ENCODE assay signal across 13 cellular contexts in the genomic region with DNA sequence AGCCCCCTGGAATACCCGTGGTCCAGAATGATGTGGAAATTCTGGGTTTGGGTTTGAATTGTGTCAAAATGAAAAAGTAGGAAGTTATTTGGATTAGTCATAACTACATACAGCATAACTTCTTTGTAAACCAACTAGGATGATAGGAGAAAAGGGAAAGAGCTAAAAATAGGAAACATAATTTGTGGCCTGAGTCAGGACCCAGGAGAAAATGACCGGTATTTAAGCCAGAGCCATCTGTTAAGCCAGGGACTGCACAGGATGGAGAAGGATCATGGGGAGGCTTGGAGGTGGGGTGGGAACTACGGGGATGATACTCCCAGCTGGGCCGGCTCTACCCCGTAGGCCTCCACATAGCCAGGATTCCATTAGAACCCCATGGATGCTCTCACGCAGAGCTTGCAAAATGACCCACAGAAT.
A peak's percentile ranks its signal among the peaks of the same experiment; 100 is the strongest.
DNase-seq lines count a peak whose midpoint lies in the region; ATAC-seq and TF ChIP-seq lines count a peak whose summit lies in the region.
"Had no signal": no experiment of that assay in that cellular context is flagged by ENCODE, and none has a peak within 500 bp of the region (broad histone marks: within the 10 kb centered on the region; RNA-seq: fewer than 3 reads in every experiment).

No MANE protein-coding gene starts in this region.

- ATAC-seq in GM18517 (IDR thresholded peaks at IDR 0.05; ENCODE audit: unreplicated experiment): no peak
- ATAC-seq: effector memory CD8-positive, alpha-beta T cell; K562 had no signal

- no peaks in the 10 kb centered on the region; the same call in 1 of the 2 replicates for H3K36me3 ChIP-seq in HUES6 (ENCODE audit: control insufficient read depth, insufficient read depth, low read length)
- peaks cover 28 to 44% of the 10 kb centered on the region in 2 donors for H3K36me3 ChIP-seq in muscle layer of duodenum (ENCODE audit: control insufficient read depth in 1 of 2, insufficient read depth in 2 of 2, low read length in 2 of 2)

- H3K27me3 ChIP-seq in HUES6 (ENCODE audit: control insufficient read depth, insufficient read depth, low read length) (no peaks in the 10 kb centered on the region), muscle layer of duodenum (ENCODE audit: low read depth, low read length) (no peaks in the 10 kb centered on the region)

- no peak for TF ChIP-seq CTCF in AG04449 (IDR thresholded peaks at IDR 0.05; ENCODE audit: insufficient read depth, low read length, missing control alignments)

- no peak overlapping the region for H3K4me3 ChIP-seq in AG04449 (ENCODE audit: low read depth, low read length)
- peak overlapping the region; percentile 23; the same call in 1 of the 2 replicates for H3K4me3 ChIP-seq in HUES6 (ENCODE audit: low read depth, low read length)
- no peak overlapping the region for H3K4me3 ChIP-seq in muscle layer of duodenum (ENCODE audit: low read depth in 1 of 2, low read length in 2 of 2)
- H3K4me3 ChIP-seq: K562 had no signal

- H3K27ac ChIP-seq in HUES6 (ENCODE audit: low read depth, low read length): no peak overlapping the region
- H3K27ac ChIP-seq in muscle layer of duodenum (ENCODE audit: low read length): peak overlapping the region; percentile 82

- CTCF ChIA-PET in AG04449 (lab: Yijun Ruan, JAX): interaction anchor here (0.7 to 14.2 kb wide), 7 partner anchors 8 to 98 kb away, joined by 3 to 434 read pairs (median 4); a partner anchor contains a TSS

- H3K9ac ChIP-seq in HUES6 (ENCODE audit: low read length): no peak overlapping the region

- POLR2A ChIA-PET in AG04449 (lab: Yijun Ruan, JAX): interaction anchor here (0.8 to 1.3 kb wide), 7 partner anchors 9 to 319 kb away, joined by 3 to 17 read pairs (median 3); a partner anchor contains a TSS

- H3K4me1 ChIP-seq in HUES6 (ENCODE audit: control insufficient read depth, insufficient read depth, low read length) (peaks cover 10% of the 10 kb centered on the region), muscle layer of duodenum (ENCODE audit: control insufficient read depth in 1 of 2, insufficient read depth in 2 of 2, low read length in 2 of 2) (peaks cover 0 to 10% of the 10 kb centered on the region in 2 donors)

- DNase-seq in AG04449 (ENCODE audit: low read depth, low spot score) (peak; percentile 97), cerebellum (ENCODE audit: low spot score) (peak; percentile 32), NCI-H748 (lab: John Stamatoyannopoulos, UW; ENCODE audit: unreplicated experiment) (no peak), KG1 (lab: John Stamatoyannopoulos, UW) (no peak)
- no peak for DNase-seq in activated naive CD4-positive, alpha-beta T cell treated with Interleukin-2 at 50 U/mL for 16 hours
- DNase-seq: activated CD8-positive, alpha-beta memory T cell treated with anti-CD3 and anti-CD28 coated beads, Interleukin-2, amount 50 U/mL, for 4 hours; CD8-positive, alpha-beta memory T cell; effector memory CD8-positive, alpha-beta T cell; SHP77 had no signal

- H3K9me3 ChIP-seq in HUES6 (ENCODE audit: control insufficient read depth, insufficient read depth, low read depth, low read length): no peaks in the 10 kb centered on the region
- H3K9me3 ChIP-seq in muscle layer of duodenum (ENCODE audit: control insufficient read depth in 1 of 2, low read length in 2 of 2): no peaks in the 10 kb centered on the region

Comparison
In these comparisons a context has a peak if more than half of its experiments do, and no peak if none do; other contexts are left out.
1. DNase-seq: peak in AG04449 (single experiment) and cerebellum (single experiment); none in activated naive CD4-positive, alpha-beta T cell treated with Interleukin-2 at 50 U/mL for 16 hours (single experiment), NCI-H748 (single experiment) and KG1 (single experiment).